1 cellular context compared by ENCODE assay signal in genomic region chr11:130865772-130866114, GRCh38.
TF ChIP-seq lines count a peak whose summit lies in the region.

No MANE protein-coding gene starts in this region.

TF ChIP-seq in HepG2, 621 proteins besides CTCF, POLR2A, EP300 and RAD21 (continued from another document):
- TF ChIP-seq TBX3 (IDR thresholded peaks at IDR 0.05; ENCODE audit: borderline replicate concordance) = no peak
- TF ChIP-seq KDM4B (CRISPR knock-in tag; IDR thresholded peaks at IDR 0.05) = 0 out of 2 replicates have a peak, but pooled peaks have one; percentile 49
- TF ChIP-seq RARA (CRISPR knock-in tag; IDR thresholded peaks at IDR 0.05) = peak; percentile 48; the same call in 1 of the 2 replicates
- TF ChIP-seq HNF4A (CRISPR knock-in tag; IDR thresholded peaks at IDR 0.05) = peak; percentile 88
- no peak for TF ChIP-seq CAMTA2 (CRISPR knock-in tag; IDR thresholded peaks at IDR 0.05; ENCODE audit: borderline replicate concordance)
- no peak for TF ChIP-seq NFKB2 (CRISPR knock-in tag; IDR thresholded peaks at IDR 0.05; ENCODE audit: borderline replicate concordance)
- TF ChIP-seq, protein P1, sequence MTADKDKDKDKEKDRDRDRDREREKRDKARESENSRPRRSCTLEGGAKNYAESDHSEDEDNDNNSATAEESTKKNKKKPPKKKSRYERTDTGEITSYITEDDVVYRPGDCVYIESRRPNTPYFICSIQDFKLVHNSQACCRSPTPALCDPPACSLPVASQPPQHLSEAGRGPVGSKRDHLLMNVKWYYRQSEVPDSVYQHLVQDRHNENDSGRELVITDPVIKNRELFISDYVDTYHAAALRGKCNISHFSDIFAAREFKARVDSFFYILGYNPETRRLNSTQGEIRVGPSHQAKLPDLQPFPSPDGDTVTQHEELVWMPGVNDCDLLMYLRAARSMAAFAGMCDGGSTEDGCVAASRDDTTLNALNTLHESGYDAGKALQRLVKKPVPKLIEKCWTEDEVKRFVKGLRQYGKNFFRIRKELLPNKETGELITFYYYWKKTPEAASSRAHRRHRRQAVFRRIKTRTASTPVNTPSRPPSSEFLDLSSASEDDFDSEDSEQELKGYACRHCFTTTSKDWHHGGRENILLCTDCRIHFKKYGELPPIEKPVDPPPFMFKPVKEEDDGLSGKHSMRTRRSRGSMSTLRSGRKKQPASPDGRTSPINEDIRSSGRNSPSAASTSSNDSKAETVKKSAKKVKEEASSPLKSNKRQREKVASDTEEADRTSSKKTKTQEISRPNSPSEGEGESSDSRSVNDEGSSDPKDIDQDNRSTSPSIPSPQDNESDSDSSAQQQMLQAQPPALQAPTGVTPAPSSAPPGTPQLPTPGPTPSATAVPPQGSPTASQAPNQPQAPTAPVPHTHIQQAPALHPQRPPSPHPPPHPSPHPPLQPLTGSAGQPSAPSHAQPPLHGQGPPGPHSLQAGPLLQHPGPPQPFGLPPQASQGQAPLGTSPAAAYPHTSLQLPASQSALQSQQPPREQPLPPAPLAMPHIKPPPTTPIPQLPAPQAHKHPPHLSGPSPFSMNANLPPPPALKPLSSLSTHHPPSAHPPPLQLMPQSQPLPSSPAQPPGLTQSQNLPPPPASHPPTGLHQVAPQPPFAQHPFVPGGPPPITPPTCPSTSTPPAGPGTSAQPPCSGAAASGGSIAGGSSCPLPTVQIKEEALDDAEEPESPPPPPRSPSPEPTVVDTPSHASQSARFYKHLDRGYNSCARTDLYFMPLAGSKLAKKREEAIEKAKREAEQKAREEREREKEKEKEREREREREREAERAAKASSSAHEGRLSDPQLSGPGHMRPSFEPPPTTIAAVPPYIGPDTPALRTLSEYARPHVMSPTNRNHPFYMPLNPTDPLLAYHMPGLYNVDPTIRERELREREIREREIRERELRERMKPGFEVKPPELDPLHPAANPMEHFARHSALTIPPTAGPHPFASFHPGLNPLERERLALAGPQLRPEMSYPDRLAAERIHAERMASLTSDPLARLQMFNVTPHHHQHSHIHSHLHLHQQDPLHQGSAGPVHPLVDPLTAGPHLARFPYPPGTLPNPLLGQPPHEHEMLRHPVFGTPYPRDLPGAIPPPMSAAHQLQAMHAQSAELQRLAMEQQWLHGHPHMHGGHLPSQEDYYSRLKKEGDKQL (CRISPR knock-in tag; IDR thresholded peaks at IDR 0.05; ENCODE audit: low read depth) = no peak
- 0 out of 2 replicates have a peak, but pooled peaks have one; percentile 10 for TF ChIP-seq CBX5 (CRISPR knock-in tag; IDR thresholded peaks at IDR 0.05; ENCODE audit: borderline replicate concordance)
- peak; percentile 45; the same call in 1 of the 2 replicates for TF ChIP-seq SOX5 (CRISPR knock-in tag; IDR thresholded peaks at IDR 0.05; ENCODE audit: borderline replicate concordance)
- TF ChIP-seq ZNF782 (CRISPR knock-in tag; IDR thresholded peaks at IDR 0.05; ENCODE audit: borderline replicate concordance) = no peak
- peak; percentile 41; the same call in 1 of the 2 replicates for TF ChIP-seq THRA (CRISPR knock-in tag; IDR thresholded peaks at IDR 0.05; ENCODE audit: borderline replicate concordance)
- TF ChIP-seq ZNF781 (CRISPR knock-in tag; IDR thresholded peaks at IDR 0.05; ENCODE audit: borderline replicate concordance, not compliant biosample characterization) = peak; percentile 63
- TF ChIP-seq ZNF644 (CRISPR knock-in tag; IDR thresholded peaks at IDR 0.05; ENCODE audit: low read depth) = 0 out of 2 replicates have a peak, but pooled peaks have one; percentile 24
- no peak for TF ChIP-seq ZNF850 (CRISPR knock-in tag; conservative IDR thresholded peaks at IDR 0.05)
- peak; percentile 18; the same call in 1 of the 2 replicates for TF ChIP-seq SAP130 (CRISPR knock-in tag; IDR thresholded peaks at IDR 0.05; ENCODE audit: low read depth)
- TF ChIP-seq, protein P2, sequence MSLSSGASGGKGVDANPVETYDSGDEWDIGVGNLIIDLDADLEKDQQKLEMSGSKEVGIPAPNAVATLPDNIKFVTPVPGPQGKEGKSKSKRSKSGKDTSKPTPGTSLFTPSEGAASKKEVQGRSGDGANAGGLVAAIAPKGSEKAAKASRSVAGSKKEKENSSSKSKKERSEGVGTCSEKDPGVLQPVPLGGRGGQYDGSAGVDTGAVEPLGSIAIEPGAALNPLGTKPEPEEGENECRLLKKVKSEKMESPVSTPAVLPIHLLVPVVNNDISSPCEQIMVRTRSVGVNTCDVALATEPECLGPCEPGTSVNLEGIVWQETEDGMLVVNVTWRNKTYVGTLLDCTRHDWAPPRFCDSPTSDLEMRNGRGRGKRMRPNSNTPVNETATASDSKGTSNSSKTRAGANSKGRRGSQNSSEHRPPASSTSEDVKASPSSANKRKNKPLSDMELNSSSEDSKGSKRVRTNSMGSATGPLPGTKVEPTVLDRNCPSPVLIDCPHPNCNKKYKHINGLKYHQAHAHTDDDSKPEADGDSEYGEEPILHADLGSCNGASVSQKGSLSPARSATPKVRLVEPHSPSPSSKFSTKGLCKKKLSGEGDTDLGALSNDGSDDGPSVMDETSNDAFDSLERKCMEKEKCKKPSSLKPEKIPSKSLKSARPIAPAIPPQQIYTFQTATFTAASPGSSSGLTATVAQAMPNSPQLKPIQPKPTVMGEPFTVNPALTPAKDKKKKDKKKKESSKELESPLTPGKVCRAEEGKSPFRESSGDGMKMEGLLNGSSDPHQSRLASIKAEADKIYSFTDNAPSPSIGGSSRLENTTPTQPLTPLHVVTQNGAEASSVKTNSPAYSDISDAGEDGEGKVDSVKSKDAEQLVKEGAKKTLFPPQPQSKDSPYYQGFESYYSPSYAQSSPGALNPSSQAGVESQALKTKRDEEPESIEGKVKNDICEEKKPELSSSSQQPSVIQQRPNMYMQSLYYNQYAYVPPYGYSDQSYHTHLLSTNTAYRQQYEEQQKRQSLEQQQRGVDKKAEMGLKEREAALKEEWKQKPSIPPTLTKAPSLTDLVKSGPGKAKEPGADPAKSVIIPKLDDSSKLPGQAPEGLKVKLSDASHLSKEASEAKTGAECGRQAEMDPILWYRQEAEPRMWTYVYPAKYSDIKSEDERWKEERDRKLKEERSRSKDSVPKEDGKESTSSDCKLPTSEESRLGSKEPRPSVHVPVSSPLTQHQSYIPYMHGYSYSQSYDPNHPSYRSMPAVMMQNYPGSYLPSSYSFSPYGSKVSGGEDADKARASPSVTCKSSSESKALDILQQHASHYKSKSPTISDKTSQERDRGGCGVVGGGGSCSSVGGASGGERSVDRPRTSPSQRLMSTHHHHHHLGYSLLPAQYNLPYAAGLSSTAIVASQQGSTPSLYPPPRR (CRISPR knock-in tag; IDR thresholded peaks at IDR 0.05; ENCODE audit: borderline replicate concordance) = 0 out of 2 replicates have a peak, but pooled peaks have one; percentile 47
- 0 out of 2 replicates have a peak, but pooled peaks have one; percentile 37 for TF ChIP-seq ZNF430 (CRISPR knock-in tag; IDR thresholded peaks at IDR 0.05)
- peak; percentile 54; the same call in 1 of the 2 replicates for TF ChIP-seq MLX (CRISPR knock-in tag; IDR thresholded peaks at IDR 0.05)
- TF ChIP-seq ZNF124 (CRISPR knock-in tag; IDR thresholded peaks at IDR 0.05) = peak; percentile 48; the same call in 1 of the 2 replicates
- no peak for TF ChIP-seq PRMT3 (CRISPR knock-in tag; IDR thresholded peaks at IDR 0.05; ENCODE audit: borderline replicate concordance, low read depth)
- TF ChIP-seq, protein P3, sequence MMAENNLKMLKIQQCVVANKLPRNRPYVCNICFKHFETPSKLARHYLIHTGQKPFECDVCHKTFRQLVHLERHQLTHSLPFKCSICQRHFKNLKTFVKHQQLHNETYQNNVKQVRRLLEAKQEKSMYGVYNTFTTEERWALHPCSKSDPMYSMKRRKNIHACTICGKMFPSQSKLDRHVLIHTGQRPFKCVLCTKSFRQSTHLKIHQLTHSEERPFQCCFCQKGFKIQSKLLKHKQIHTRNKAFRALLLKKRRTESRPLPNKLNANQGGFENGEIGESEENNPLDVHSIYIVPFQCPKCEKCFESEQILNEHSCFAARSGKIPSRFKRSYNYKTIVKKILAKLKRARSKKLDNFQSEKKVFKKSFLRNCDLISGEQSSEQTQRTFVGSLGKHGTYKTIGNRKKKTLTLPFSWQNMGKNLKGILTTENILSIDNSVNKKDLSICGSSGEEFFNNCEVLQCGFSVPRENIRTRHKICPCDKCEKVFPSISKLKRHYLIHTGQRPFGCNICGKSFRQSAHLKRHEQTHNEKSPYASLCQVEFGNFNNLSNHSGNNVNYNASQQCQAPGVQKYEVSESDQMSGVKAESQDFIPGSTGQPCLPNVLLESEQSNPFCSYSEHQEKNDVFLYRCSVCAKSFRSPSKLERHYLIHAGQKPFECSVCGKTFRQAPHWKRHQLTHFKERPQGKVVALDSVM (CRISPR knock-in tag; IDR thresholded peaks at IDR 0.05) = peak; percentile 86; the same call in 1 of the 2 replicates
- TF ChIP-seq ZNF883 (CRISPR knock-in tag; IDR thresholded peaks at IDR 0.05; ENCODE audit: not compliant biosample characterization) = no peak
- peak; percentile 82 for TF ChIP-seq PITX1 (CRISPR knock-in tag; IDR thresholded peaks at IDR 0.05)
- no peak for TF ChIP-seq ZBTB39 (CRISPR knock-in tag; IDR thresholded peaks at IDR 0.05)
- TF ChIP-seq, protein P4, sequence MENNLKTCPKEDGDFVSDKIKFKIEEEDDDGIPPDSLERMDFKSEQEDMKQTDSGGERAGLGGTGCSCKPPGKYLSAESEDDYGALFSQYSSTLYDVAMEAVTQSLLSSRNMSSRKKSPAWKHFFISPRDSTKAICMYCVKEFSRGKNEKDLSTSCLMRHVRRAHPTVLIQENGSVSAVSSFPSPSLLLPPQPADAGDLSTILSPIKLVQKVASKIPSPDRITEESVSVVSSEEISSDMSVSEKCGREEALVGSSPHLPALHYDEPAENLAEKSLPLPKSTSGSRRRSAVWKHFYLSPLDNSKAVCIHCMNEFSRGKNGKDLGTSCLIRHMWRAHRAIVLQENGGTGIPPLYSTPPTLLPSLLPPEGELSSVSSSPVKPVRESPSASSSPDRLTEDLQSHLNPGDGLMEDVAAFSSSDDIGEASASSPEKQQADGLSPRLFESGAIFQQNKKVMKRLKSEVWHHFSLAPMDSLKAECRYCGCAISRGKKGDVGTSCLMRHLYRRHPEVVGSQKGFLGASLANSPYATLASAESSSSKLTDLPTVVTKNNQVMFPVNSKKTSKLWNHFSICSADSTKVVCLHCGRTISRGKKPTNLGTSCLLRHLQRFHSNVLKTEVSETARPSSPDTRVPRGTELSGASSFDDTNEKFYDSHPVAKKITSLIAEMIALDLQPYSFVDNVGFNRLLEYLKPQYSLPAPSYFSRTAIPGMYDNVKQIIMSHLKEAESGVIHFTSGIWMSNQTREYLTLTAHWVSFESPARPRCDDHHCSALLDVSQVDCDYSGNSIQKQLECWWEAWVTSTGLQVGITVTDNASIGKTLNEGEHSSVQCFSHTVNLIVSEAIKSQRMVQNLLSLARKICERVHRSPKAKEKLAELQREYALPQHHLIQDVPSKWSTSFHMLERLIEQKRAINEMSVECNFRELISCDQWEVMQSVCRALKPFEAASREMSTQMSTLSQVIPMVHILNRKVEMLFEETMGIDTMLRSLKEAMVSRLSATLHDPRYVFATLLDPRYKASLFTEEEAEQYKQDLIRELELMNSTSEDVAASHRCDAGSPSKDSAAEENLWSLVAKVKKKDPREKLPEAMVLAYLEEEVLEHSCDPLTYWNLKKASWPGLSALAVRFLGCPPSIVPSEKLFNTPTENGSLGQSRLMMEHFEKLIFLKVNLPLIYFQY (CRISPR knock-in tag; IDR thresholded peaks at IDR 0.05; ENCODE audit: borderline replicate concordance) = no peak
- peak; percentile 62; the same call in 1 of the 2 replicates for TF ChIP-seq FOXO1 (CRISPR knock-in tag; IDR thresholded peaks at IDR 0.05)
- no peak for TF ChIP-seq FLYWCH1 (CRISPR knock-in tag; IDR thresholded peaks at IDR 0.05)
- TF ChIP-seq ZNF691 (CRISPR knock-in tag; IDR thresholded peaks at IDR 0.05; ENCODE audit: borderline replicate concordance, low read depth) = no peak
- no peak for TF ChIP-seq ZNF543 (CRISPR knock-in tag; IDR thresholded peaks at IDR 0.05)
- TF ChIP-seq TGIF2 (CRISPR knock-in tag; IDR thresholded peaks at IDR 0.05) = 0 out of 2 replicates have a peak, but pooled peaks have one; percentile 43
- TF ChIP-seq PPARG (CRISPR knock-in tag; conservative IDR thresholded peaks at IDR 0.05) = no peak
TF ChIP-seq in HepG2: peak in this region for 67.
